ENCODE assay signal across 8 cellular contexts in the genomic region with DNA sequence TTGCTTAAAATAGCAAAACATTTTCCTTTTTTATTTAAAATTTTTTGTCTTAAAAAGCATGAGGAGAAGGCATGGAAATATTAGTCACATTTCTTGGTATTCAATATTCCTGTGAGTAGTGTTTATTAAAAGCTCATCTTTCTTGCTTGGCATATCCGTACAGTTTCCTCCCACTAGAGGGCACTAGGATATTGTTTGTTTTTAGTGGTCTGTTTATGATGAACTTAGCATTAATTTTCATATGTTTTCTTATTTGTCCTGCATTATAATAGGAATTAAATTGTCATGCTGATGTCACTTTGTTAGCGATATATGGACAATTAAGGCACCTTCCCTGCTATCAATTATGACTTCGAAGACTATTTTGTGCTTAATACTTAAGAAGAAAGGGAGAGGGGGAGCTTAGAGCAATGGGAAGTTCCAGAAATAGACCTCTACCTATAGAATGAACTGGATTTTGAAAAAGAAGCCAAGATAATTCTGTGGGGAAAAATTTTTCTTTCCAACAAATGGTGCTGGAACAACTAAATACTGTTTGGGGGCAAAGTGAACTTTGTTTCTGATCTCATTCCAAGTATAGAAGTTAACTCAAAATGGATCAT.
DNase-seq lines count a peak whose midpoint lies in the region; ATAC-seq and TF ChIP-seq lines count a peak whose summit lies in the region.

No MANE protein-coding gene starts in this region.

- peaks cover 37 to 52% of the 10 kb centered on the region in 2 donors for H3K4me1 ChIP-seq in gastrocnemius medialis

- no peak for TF ChIP-seq POLR2A in gastrocnemius medialis (IDR thresholded peaks at IDR 0.05)

- no peaks in the 10 kb centered on the region for H3K9me3 ChIP-seq in gastrocnemius medialis

- peak; percentile 43 for DNase-seq in Daoy (ENCODE audit: low read depth)
- DNase-seq in NCI-H1092 treated with DMSO at 0.1 percent for 48 hours (lab: John Stamatoyannopoulos, UW), result peak; percentile 32
- DNase-seq in glomerular visceral epithelial cell (ENCODE audit: extremely low spot score), result peak; percentile 36
- peak in 1 of 2 donors; percentile 7 for DNase-seq in gastrocnemius medialis
- DNase-seq in GM19240 (ENCODE audit: insufficient read length, low spot score), result no peak

- in situ Hi-C loops in gastrocnemius medialis (cut with MboI; ENCODE audit: low sequenced_read_pairs in 4 of 4), result no loop called here

- H3K36me3 ChIP-seq in gastrocnemius medialis, result no peaks in the 10 kb centered on the region

- no peaks in the 10 kb centered on the region for H3K27me3 ChIP-seq in gastrocnemius medialis

- peak; percentile 96 for TF ChIP-seq CTCF in 22Rv1 (IDR thresholded peaks at IDR 0.05)
- TF ChIP-seq CTCF in WI38 (IDR thresholded peaks at IDR 0.05; ENCODE audit: low read depth, low read length), result peak; percentile 40; the same call in 1 of the 2 replicates
- peak; percentile 58 to 79 (median 65) for TF ChIP-seq CTCF in gastrocnemius medialis (IDR thresholded peaks at IDR 0.05 in 4 of 5, conservative IDR thresholded peaks at IDR 0.05 in 1 of 5)

- H3K4me3 ChIP-seq in WI38 (ENCODE audit: low read depth, low read length) (no peak overlapping the region), gastrocnemius medialis (no peak overlapping the region)

- H3K27ac ChIP-seq in 22Rv1 (no peak overlapping the region), gastrocnemius medialis (peak overlapping the region; percentile 1 to 78 (median 52))

- ATAC-seq in gastrocnemius medialis (peak; percentile 77 to 81), HG03039 (IDR thresholded peaks at IDR 0.05; ENCODE audit: unreplicated experiment) (no peak)

- intact Hi-C loops in gastrocnemius medialis (cut with DNase I; ENCODE audit: low total_unique reads), result loop anchor here (2.0 to 10.0 kb wide), 3 partner anchors 44 to 272 kb away; partner anchors contain the start of gene NRF1

Comparison
In these comparisons a context has a peak if more than half of its experiments do, and no peak if none do; other contexts are left out.
1. CTCF ChIP-seq: peak in every context shown above with its lines; median percentile 96 in 22Rv1; 65 in gastrocnemius medialis; 40 in WI38.